ENCODE assay signal across 29 cellular contexts in the genomic region with DNA sequence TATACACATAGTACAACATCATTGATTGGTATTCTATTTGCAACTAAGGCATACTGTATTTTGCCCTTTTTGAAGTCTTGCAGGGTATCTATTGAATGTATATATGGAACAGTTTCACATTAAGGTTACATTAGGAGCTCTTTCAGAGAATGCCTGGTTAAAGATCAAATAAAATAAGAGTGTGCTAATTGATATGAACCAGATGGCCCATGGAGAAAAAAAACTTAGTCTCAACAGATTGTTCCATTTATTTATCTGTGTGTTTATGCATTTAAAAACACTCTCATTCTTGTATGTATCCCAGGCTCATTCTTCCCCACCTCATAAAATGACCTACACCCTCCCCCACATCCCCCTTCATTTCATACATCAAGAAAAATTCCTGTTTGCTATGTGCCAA. TPM values are rescaled to one million over a fixed set of nuclear protein-coding genes. Genes with fewer than 3 reads are reported as not detected.
"Had no signal": no experiment of that assay in that cellular context is flagged by ENCODE, and none has a peak within 500 bp of the region (broad histone marks: within the 10 kb centered on the region; RNA-seq: fewer than 3 reads in every experiment).

No MANE protein-coding gene starts in this region.

- H3K36me3 ChIP-seq: prostate gland, right atrium auricular region, stomach, thyroid gland, vagina had no signal

- DNase-seq: dorsolateral prefrontal cortex; effector CD4-positive, alpha-beta T cell; foreskin melanocyte; head of caudate nucleus; kidney; midbrain; naive thymus-derived CD4-positive, alpha-beta T cell; nephron progenitor cell; nucleus accumbens; stimulated activated CD4-positive, alpha-beta T cell treated with anti-CD3 and anti-CD28 coated beads, Interleukin-2, amount 100 ng/mL, for 24 hours; stimulated activated CD4-positive, alpha-beta T cell treated with anti-CD3 and anti-CD28 coated beads, Interleukin-4, amount 100 ng/mL, for 24 hours; stimulated activated naive CD4-positive, alpha-beta T cell treated with Interleukin-2 at 50 U/mL for 16 hours; stomach; thyroid gland; trophoblast cell had no signal

- H3K9me3 Mint-ChIP-seq: memory B cell had no signal

- H3K36me3 Mint-ChIP-seq: memory B cell; naive thymus-derived CD4-positive, alpha-beta T cell; stimulated activated effector memory CD8-positive, alpha-beta T cell treated with anti-CD3 and anti-CD28 coated beads, Interleukin-12 subunit alpha, Interleukin-12 subunit beta, amount 100 ng/mL, for 72 hours had no signal

- H3K27me3 ChIP-seq: dorsolateral prefrontal cortex, right atrium auricular region, stomach, thyroid gland, vagina had no signal

- H3K4me1 Mint-ChIP-seq: memory B cell; naive thymus-derived CD4-positive, alpha-beta T cell; nephron progenitor cell; stimulated activated effector memory CD8-positive, alpha-beta T cell treated with anti-CD3 and anti-CD28 coated beads, Interleukin-12 subunit alpha, Interleukin-12 subunit beta, amount 100 ng/mL, for 72 hours had no signal

- H3K4me2 ChIP-seq: smooth muscle cell had no signal

- H3K4me3 ChIP-seq: dorsolateral prefrontal cortex, lung, prostate gland, right atrium auricular region, smooth muscle cell, stomach, thyroid gland, vagina had no signal

- H3K27ac ChIP-seq: dorsolateral prefrontal cortex, epithelial cell of prostate, prostate gland, right atrium auricular region, stomach, thyroid gland, vagina had no signal

- H3K4me3 Mint-ChIP-seq: memory B cell; naive thymus-derived CD4-positive, alpha-beta T cell; nephron progenitor cell; stimulated activated effector memory CD8-positive, alpha-beta T cell treated with anti-CD3 and anti-CD28 coated beads, Interleukin-12 subunit alpha, Interleukin-12 subunit beta, amount 100 ng/mL, for 72 hours had no signal

- H3K27ac Mint-ChIP-seq: memory B cell; naive thymus-derived CD4-positive, alpha-beta T cell; stimulated activated effector memory CD8-positive, alpha-beta T cell treated with anti-CD3 and anti-CD28 coated beads, Interleukin-12 subunit alpha, Interleukin-12 subunit beta, amount 100 ng/mL, for 72 hours had no signal

- H3K4me1 ChIP-seq: prostate gland, right atrium auricular region, stomach, thyroid gland, vagina had no signal

- H3K27me3 Mint-ChIP-seq: memory B cell; naive thymus-derived CD4-positive, alpha-beta T cell had no signal

- ATAC-seq: esophagus mucosa; left lobe of liver; naive thymus-derived CD4-positive, alpha-beta T cell; sciatic nerve; stimulated activated effector memory CD8-positive, alpha-beta T cell treated with anti-CD3 and anti-CD28 coated beads, Interleukin-12 subunit alpha, Interleukin-12 subunit beta, amount 100 ng/mL, for 72 hours had no signal

RNA-seq across cellular contexts. Expression of a gene that starts 35.2 kb away (rescaled TPM):
- total RNA-seq: esophagus mucosa; left lobe of liver; naive thymus-derived CD4-positive, alpha-beta T cell; right atrium auricular region; smooth muscle cell; subcutaneous adipose tissue had no signal
- polyA plus RNA-seq: fibroblast of lung; liver; naive thymus-derived CD4-positive, alpha-beta T cell; smooth muscle cell had no signal
